11 cellular contexts compared by ENCODE assay signal in genomic region chr12:14950421-14950820, GRCh38. TPM values are rescaled to one million over a fixed set of nuclear protein-coding genes. Genes with fewer than 3 reads are reported as not detected.
DNase-seq lines count a peak whose midpoint lies in the region; ATAC-seq and TF ChIP-seq lines count a peak whose summit lies in the region.
"Had no signal": no experiment of that assay in that cellular context is flagged by ENCODE, and none has a peak within 500 bp of the region (broad histone marks: within the 10 kb centered on the region; RNA-seq: fewer than 3 reads in every experiment).

No MANE protein-coding gene starts in this region.

- 0 out of 2 replicates have a peak, but pooled peaks cover 3% of the 10 kb centered on the region for H3F3A ChIP-seq in OCI-LY1 (ENCODE audit: insufficient read depth, low read length)

- H3K36me3 ChIP-seq in OCI-LY1 (ENCODE audit: insufficient read depth, low read length): peaks cover 73% of the 10 kb centered on the region
- H3K36me3 ChIP-seq in colonic mucosa: no peaks in the 10 kb centered on the region

- peaks cover 82% of the 10 kb centered on the region for H3K36me3 Mint-ChIP-seq in activated CD8-positive, alpha-beta memory T cell treated with anti-CD3 and anti-CD28 coated beads, Interleukin-2, amount 10 ng/mL, durations not matched to agents 7 days and 5 days

- H3K4me1 ChIP-seq in OCI-LY1 (ENCODE audit: insufficient read depth, low read length, severe bottlenecking): peaks cover 79% of the 10 kb centered on the region
- no peaks in the 10 kb centered on the region for H3K4me1 ChIP-seq in colonic mucosa

- no peaks in the 10 kb centered on the region for H3K27me3 Mint-ChIP-seq in activated CD8-positive, alpha-beta memory T cell treated with anti-CD3 and anti-CD28 coated beads, Interleukin-2, amount 10 ng/mL, durations not matched to agents 7 days and 5 days

- H3K9ac ChIP-seq in OCI-LY1 (ENCODE audit: low read length) (peak overlapping the region; percentile 12; the same call in 1 of the 2 replicates), colonic mucosa (ENCODE audit: low read depth in 2 of 2, low read length in 2 of 2) (no peak overlapping the region)

- no peak for DNase-seq in activated CD8-positive, alpha-beta memory T cell treated with anti-CD3 and anti-CD28 coated beads, Interleukin-2, amount 10 ng/mL, durations not matched to agents 7 days and 5 days
- DNase-seq in activated CD8-positive, alpha-beta memory T cell treated with anti-CD3 and anti-CD28 coated beads, Interleukin-2, amount 50 U/mL, for 48 hours: no peak
- DNase-seq in colonic mucosa: no peak
- peak; percentile 37 for DNase-seq in stimulated activated naive CD8-positive, alpha-beta T cell treated with anti-CD3 and anti-CD28 coated beads, Interleukin-15, Interleukin-2, amounts not matched to agents 100 U/mL and 50 U/mL, for 24 hours
- no peak for DNase-seq in superior temporal gyrus (ENCODE audit: extremely low spot score)
- no peak for DNase-seq in foreskin melanocyte
- no peak for DNase-seq in NCI-H1694 treated with DMSO at 0.1 percent for 48 hours (lab: John Stamatoyannopoulos, UW)
- DNase-seq: NCI-H1417 treated with DMSO at 0.1 percent for 48 hours had no signal

- ATAC-seq in activated CD8-positive, alpha-beta memory T cell treated with anti-CD3 and anti-CD28 coated beads, Interleukin-2, amount 10 ng/mL, durations not matched to agents 7 days and 5 days: no peak
- peak; percentile 41 for ATAC-seq in stimulated activated naive CD8-positive, alpha-beta T cell treated with anti-CD3 and anti-CD28 coated beads, Interleukin-15, Interleukin-2, amounts not matched to agents 100 U/mL and 50 U/mL, for 24 hours

- TF ChIP-seq CTCF in OCI-LY1 (IDR thresholded peaks at IDR 0.05; ENCODE audit: low read length) (no peak), colonic mucosa (IDR thresholded peaks at IDR 0.05) (no peak)

- H2AFZ ChIP-seq in OCI-LY1 (ENCODE audit: low read length): no peak overlapping the region

- intact Hi-C loops in colonic mucosa (cut with DNase I): no loop called here

- H3K4me2 ChIP-seq in OCI-LY1 (ENCODE audit: low read length): peak overlapping the region; percentile 20; the same call in 1 of the 2 replicates

- peak overlapping the region; percentile 81 for H3K4me3 Mint-ChIP-seq in activated CD8-positive, alpha-beta memory T cell treated with anti-CD3 and anti-CD28 coated beads, Interleukin-2, amount 10 ng/mL, durations not matched to agents 7 days and 5 days

- H4K20me1 ChIP-seq in OCI-LY1 (ENCODE audit: insufficient read depth, low read length): 0 out of 2 replicates have a peak, but pooled peaks cover 2% of the 10 kb centered on the region

- H3K4me1 Mint-ChIP-seq in activated CD8-positive, alpha-beta memory T cell treated with anti-CD3 and anti-CD28 coated beads, Interleukin-2, amount 10 ng/mL, durations not matched to agents 7 days and 5 days: peaks cover 89% of the 10 kb centered on the region

- peak overlapping the region; percentile 95 for H3K27ac ChIP-seq in OCI-LY1 (ENCODE audit: low read depth, low read length, poor library complexity, severe bottlenecking)
- peak overlapping the region; percentile 22 for H3K27ac ChIP-seq in colonic mucosa
- H3K27ac ChIP-seq: SK-N-MC had no signal

- no peak overlapping the region for H3K4me3 ChIP-seq in OCI-LY1 (ENCODE audit: low read depth, low read length, poor library complexity, severe bottlenecking)
- H3K4me3 ChIP-seq in colonic mucosa: no peak overlapping the region
- H3K4me3 ChIP-seq: SK-N-MC had no signal

- CTCF ChIA-PET in activated CD8-positive, alpha-beta memory T cell treated with anti-CD3 and anti-CD28 coated beads, Interleukin-2, amount 10 ng/mL, durations not matched to agents 7 days and 5 days (lab: Charles Lee): no interaction called here

- H3K9me3 ChIP-seq in OCI-LY1 (ENCODE audit: low read length): no peaks in the 10 kb centered on the region
- H3K9me3 ChIP-seq in colonic mucosa: no peaks in the 10 kb centered on the region

- no peaks in the 10 kb centered on the region for H3K9me3 Mint-ChIP-seq in activated CD8-positive, alpha-beta memory T cell treated with anti-CD3 and anti-CD28 coated beads, Interleukin-2, amount 10 ng/mL, durations not matched to agents 7 days and 5 days (ENCODE audit: low read depth)

- H3K27me3 ChIP-seq in OCI-LY1 (ENCODE audit: insufficient read depth, low read length): no peaks in the 10 kb centered on the region
- no peaks in the 10 kb centered on the region for H3K27me3 ChIP-seq in colonic mucosa

- H3K79me2 ChIP-seq in OCI-LY1 (ENCODE audit: insufficient read depth, low read length): peaks cover 55% of the 10 kb centered on the region

- H3K27ac Mint-ChIP-seq in activated CD8-positive, alpha-beta memory T cell treated with anti-CD3 and anti-CD28 coated beads, Interleukin-2, amount 10 ng/mL, durations not matched to agents 7 days and 5 days: peak overlapping the region; percentile 95

- H3K9me2 ChIP-seq in OCI-LY1 (ENCODE audit: low read depth, low read length): no peaks in the 10 kb centered on the region

RNA-seq across cellular contexts. Expression of gene ARHGDIB, which starts 11.0 kb away (rescaled TPM):
- total RNA-seq in activated CD8-positive, alpha-beta memory T cell treated with anti-CD3 and anti-CD28 coated beads, Interleukin-2, amount 10 ng/mL, durations not matched to agents 7 days and 5 days: 1,000 to 10,000 TPM; 1,208 to 1,284 TPM
- total RNA-seq in colonic mucosa: 10 to 100 TPM; 21.5 to 40.8 TPM

RNA-seq across cellular contexts. Expression of gene ERP27, which starts 12.1 kb away (rescaled TPM):
- total RNA-seq in activated CD8-positive, alpha-beta memory T cell treated with anti-CD3 and anti-CD28 coated beads, Interleukin-2, amount 10 ng/mL, durations not matched to agents 7 days and 5 days: 1 to 10 TPM; 5.4 to 7.7 TPM
- 1 to 10 TPM in 1 of 2 donors, under 1 TPM in 1; 0.52 to 2.1 TPM for total RNA-seq in colonic mucosa
- total RNA-seq: frontal cortex had no signal

RNA-seq across cellular contexts. Expression of gene PDE6H, which starts 22.4 kb away (rescaled TPM):
- total RNA-seq in activated CD8-positive, alpha-beta memory T cell treated with anti-CD3 and anti-CD28 coated beads, Interleukin-2, amount 10 ng/mL, durations not matched to agents 7 days and 5 days: not detected
- total RNA-seq in colonic mucosa: not detected
- total RNA-seq: frontal cortex had no signal

Comparison
In these comparisons a context has a peak if more than half of its experiments do, and no peak if none do; other contexts are left out.
1. RNA of gene ARHGDIB, which starts 11.0 kb away (total RNA-seq): 1,208 to 1,284 TPM in activated CD8-positive, alpha-beta memory T cell treated with anti-CD3 and anti-CD28 coated beads, Interleukin-2, amount 10 ng/mL, durations not matched to agents 7 days and 5 days; 21.5 to 40.8 TPM in colonic mucosa; every median in the first group is over 10 times any median in the second.